Comparison of ENCODE assay signal across 33 cellular contexts in genomic region chr2:38428940-38429339, GRCh38. TPM values are rescaled to one million over a fixed set of nuclear protein-coding genes. Genes with fewer than 3 reads are reported as not detected.
A peak's percentile ranks its signal among the peaks of the same experiment; 100 is the strongest.
DNase-seq lines count a peak whose midpoint lies in the region; TF ChIP-seq lines count a peak whose summit lies in the region.
"Had no signal": no experiment of that assay in that cellular context is flagged by ENCODE, and none has a peak within 500 bp of the region (broad histone marks: within the 10 kb centered on the region; RNA-seq: fewer than 3 reads in every experiment).

No MANE protein-coding gene starts in this region.

- H3K9me3 Mint-ChIP-seq in osteocyte (ENCODE audit: unreplicated experiment): no peaks in the 10 kb centered on the region
- H3K9me3 Mint-ChIP-seq: activated B cell treated with CpG ODN at 0.5 μM for 24 hours; activated naive CD8-positive, alpha-beta T cell treated with anti-CD3 and anti-CD28 coated beads, Interleukin-2, amount 10 ng/mL, durations not matched to agents 7 days and 5 days; activated T-cell treated with anti-CD3 and anti-CD28 coated beads, Interleukin-2, amount 50 U/mL, for 24 hours had no signal

- peaks cover 4% of the 10 kb centered on the region for H3K27me3 Mint-ChIP-seq in osteocyte (ENCODE audit: unreplicated experiment)
- H3K27me3 Mint-ChIP-seq: activated T-cell treated with anti-CD3 and anti-CD28 coated beads, Interleukin-2, amount 50 U/mL, for 24 hours had no signal

- peak; percentile 64 to 83 for DNase-seq in cardiac fibroblast (ENCODE audit: low read depth in 2 of 2)
- peak; percentile 75 for DNase-seq in fibroblast of the aortic adventitia (ENCODE audit: low read depth)
- DNase-seq in osteocyte (ENCODE audit: extremely low spot score, unreplicated experiment): no peak
- DNase-seq in MG63: no peak
- no peak for DNase-seq in LoVo (ENCODE audit: low spot score)
- DNase-seq in NCI-H2107 (lab: John Stamatoyannopoulos, UW): no peak
- no peak for DNase-seq in NCI-H748 treated with DMSO at 0.1 percent for 48 hours (lab: John Stamatoyannopoulos, UW)
- DNase-seq: activated B cell treated with CpG ODN at 0.5 μM for 24 hours; activated CD4-positive, alpha-beta T cell treated with anti-CD3 and anti-CD28 coated beads, Interleukin-2, amount 50 U/mL, for 1 hour; activated gamma-delta T cell; activated naive CD8-positive, alpha-beta T cell treated with anti-CD3 and anti-CD28 coated beads, Interleukin-2, amount 10 ng/mL, durations not matched to agents 7 days and 5 days; activated T-cell treated with anti-CD3 and anti-CD28 coated beads, Interleukin-2, amount 50 U/mL, for 24 hours; Calu3; cerebellar nuclear complex; DMS79 treated with DMSO at 0.1 percent for 48 hours; effector CD4-positive, alpha-beta T cell; erythroblast; gastrocnemius medialis; GDM1; HCEC 1CT; hippocampal formation; mucosa of descending colon; NCI-H1048; NCI-H1694 treated with DMSO at 0.1 percent for 48 hours; NCI-H2171 treated with DMSO at 0.1 percent for 48 hours; NCI-H510A; nephron progenitor cell; ovary; RPMI8226; stomach; transverse colon had no signal

- CTCF ChIA-PET in HEK293 (lab: Yijun Ruan, JAX): interaction anchor here (1.2 to 1.5 kb wide), 2 partner anchors 11 to 113 kb away, joined by 3 to 7 read pairs; no protein-coding TSS in a partner anchor

- H3K4me1 ChIP-seq in HEK293 (ENCODE audit: control insufficient read depth, insufficient read depth, low read length): peaks cover 22% of the 10 kb centered on the region

- H3K36me3 ChIP-seq in HEK293 (ENCODE audit: control insufficient read depth in 2 of 2, insufficient read depth in 1 of 2, low read length in 2 of 2): no peaks in the 10 kb centered on the region
- H3K36me3 ChIP-seq in MG63: no peaks in the 10 kb centered on the region
- H3K36me3 ChIP-seq: gastrocnemius medialis, ovary, stomach, transverse colon had no signal

- POLR2A ChIA-PET in HEK293 (lab: Yijun Ruan, JAX): no interaction called here

- peak overlapping the region; percentile 15 for H3K4me3 Mint-ChIP-seq in osteocyte (ENCODE audit: unreplicated experiment)
- H3K4me3 Mint-ChIP-seq: activated B cell treated with CpG ODN at 0.5 μM for 24 hours; activated naive CD8-positive, alpha-beta T cell treated with anti-CD3 and anti-CD28 coated beads, Interleukin-2, amount 10 ng/mL, durations not matched to agents 7 days and 5 days; activated T-cell treated with anti-CD3 and anti-CD28 coated beads, Interleukin-2, amount 50 U/mL, for 24 hours; nephron progenitor cell had no signal

- H3K4me1 Mint-ChIP-seq in osteocyte (ENCODE audit: unreplicated experiment): peaks cover 71% of the 10 kb centered on the region
- H3K4me1 Mint-ChIP-seq: activated B cell treated with CpG ODN at 0.5 μM for 24 hours; activated naive CD8-positive, alpha-beta T cell treated with anti-CD3 and anti-CD28 coated beads, Interleukin-2, amount 10 ng/mL, durations not matched to agents 7 days and 5 days had no signal

- H3K4me3 ChIP-seq in HEK293 (ENCODE audit: low read depth, low read length) (no peak overlapping the region), cardiac fibroblast (replicated peaks in 1 of 2; ENCODE audit: low read depth in 2 of 2, low read length in 2 of 2) (no peak overlapping the region), fibroblast of the aortic adventitia (ENCODE audit: low read depth, low read length) (no peak overlapping the region), MG63 (no peak overlapping the region)
- H3K4me3 ChIP-seq: A549, gastrocnemius medialis, mucosa of descending colon, ovary, stomach, transverse colon had no signal

- no peak overlapping the region; the same call in 1 of the 2 replicates for H3K27ac ChIP-seq in HEK293 (ENCODE audit: extremely low read depth, low read depth, low read length)
- H3K27ac ChIP-seq: A549, gastrocnemius medialis, ovary, transverse colon had no signal

- no peaks in the 10 kb centered on the region for H3K36me3 Mint-ChIP-seq in osteocyte (ENCODE audit: unreplicated experiment)
- H3K36me3 Mint-ChIP-seq: activated naive CD8-positive, alpha-beta T cell treated with anti-CD3 and anti-CD28 coated beads, Interleukin-2, amount 10 ng/mL, durations not matched to agents 7 days and 5 days had no signal

- H3K9me3 ChIP-seq in HEK293 (ENCODE audit: control insufficient read depth, insufficient read depth, low read depth, low read length) (no peaks in the 10 kb centered on the region), MG63 (no peaks in the 10 kb centered on the region)
- H3K9me3 ChIP-seq: A549, gastrocnemius medialis, mucosa of descending colon, ovary, stomach, transverse colon had no signal

- H3K27me3 ChIP-seq in MG63: no peaks in the 10 kb centered on the region; the same call in 1 of the 2 replicates
- H3K27me3 ChIP-seq: gastrocnemius medialis, ovary, stomach, transverse colon had no signal

- no peak for TF ChIP-seq CTCF in HEK293 (tag by site-specific recombination; IDR thresholded peaks at IDR 0.05)
- TF ChIP-seq CTCF in cardiac fibroblast (IDR thresholded peaks at IDR 0.05; ENCODE audit: low read depth, low read length): no peak
- no peak for TF ChIP-seq CTCF in fibroblast of the aortic adventitia (IDR thresholded peaks at IDR 0.05; ENCODE audit: insufficient read depth, low read length)
- TF ChIP-seq CTCF in osteocyte (IDR thresholded peaks at IDR 0.05): no peak

- peak overlapping the region; percentile 76 for H3K27ac Mint-ChIP-seq in osteocyte (ENCODE audit: unreplicated experiment)
- H3K27ac Mint-ChIP-seq: activated B cell treated with CpG ODN at 0.5 μM for 24 hours; activated naive CD8-positive, alpha-beta T cell treated with anti-CD3 and anti-CD28 coated beads, Interleukin-2, amount 10 ng/mL, durations not matched to agents 7 days and 5 days; activated T-cell treated with anti-CD3 and anti-CD28 coated beads, Interleukin-2, amount 50 U/mL, for 24 hours; nephron progenitor cell had no signal

TF ChIP-seq in HEK293, 187 proteins besides CTCF, POLR2A, EP300 and RAD21:
- TF ChIP-seq, protein P1, sequence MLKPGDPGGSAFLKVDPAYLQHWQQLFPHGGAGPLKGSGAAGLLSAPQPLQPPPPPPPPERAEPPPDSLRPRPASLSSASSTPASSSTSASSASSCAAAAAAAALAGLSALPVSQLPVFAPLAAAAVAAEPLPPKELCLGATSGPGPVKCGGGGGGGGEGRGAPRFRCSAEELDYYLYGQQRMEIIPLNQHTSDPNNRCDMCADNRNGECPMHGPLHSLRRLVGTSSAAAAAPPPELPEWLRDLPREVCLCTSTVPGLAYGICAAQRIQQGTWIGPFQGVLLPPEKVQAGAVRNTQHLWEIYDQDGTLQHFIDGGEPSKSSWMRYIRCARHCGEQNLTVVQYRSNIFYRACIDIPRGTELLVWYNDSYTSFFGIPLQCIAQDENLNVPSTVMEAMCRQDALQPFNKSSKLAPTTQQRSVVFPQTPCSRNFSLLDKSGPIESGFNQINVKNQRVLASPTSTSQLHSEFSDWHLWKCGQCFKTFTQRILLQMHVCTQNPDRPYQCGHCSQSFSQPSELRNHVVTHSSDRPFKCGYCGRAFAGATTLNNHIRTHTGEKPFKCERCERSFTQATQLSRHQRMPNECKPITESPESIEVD (tag by site-specific recombination; IDR thresholded peaks at IDR 0.05): 0 out of 2 replicates have a peak, but pooled peaks have one; percentile 18
- TF ChIP-seq ZNF624 (tag by site-specific recombination; IDR thresholded peaks at IDR 0.05): no peak
TF ChIP-seq in HEK293: peak in this region for 1.

RNA-seq across cellular contexts. Expression of gene ATL2, which starts 51.9 kb away (rescaled TPM):
- total RNA-seq in fibroblast of the aortic adventitia (ENCODE audit: low replicate concordance): 44.2 and 125 TPM in 2 replicates
- 45.8 and 47.8 TPM in 2 replicates for total RNA-seq in osteocyte
- 26.1 and 65.5 TPM in 2 replicates for total RNA-seq in MG63 (2014; rRNA removed; shearing (Covaris generic); ENCODE audit: low replicate concordance)

Comparison
In these comparisons a context has a peak if more than half of its experiments do, and no peak if none do; other contexts are left out.
1. DNase-seq: peak in cardiac fibroblast (2 of 2) and fibroblast of the aortic adventitia (single experiment); none in osteocyte (single experiment), MG63 (single experiment), LoVo (single experiment), NCI-H2107 (single experiment) and NCI-H748 treated with DMSO at 0.1 percent for 48 hours (single experiment).